ENCODE assay signal across 1 cellular context in the genomic region with DNA sequence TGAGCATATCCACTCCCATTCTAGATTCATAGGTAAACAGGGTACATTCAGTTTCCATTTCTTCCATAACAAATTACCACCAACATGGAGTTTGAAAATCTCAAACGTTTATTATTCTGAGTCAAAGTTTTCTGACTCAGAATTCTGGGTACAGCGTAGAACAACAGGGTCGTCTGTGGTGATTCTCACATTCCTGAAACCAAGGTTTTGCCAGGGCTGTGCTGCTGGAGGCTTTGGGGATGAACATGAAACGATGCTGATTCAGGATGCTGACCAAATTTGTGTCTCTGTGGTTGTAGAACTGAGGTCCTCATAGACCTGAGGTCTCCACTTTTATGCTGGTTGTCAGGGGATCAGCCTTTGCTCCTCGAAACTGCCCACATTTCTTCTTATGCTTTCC.
TF ChIP-seq lines count a peak whose summit lies in the region.

No MANE protein-coding gene starts in this region.

TF ChIP-seq in GM23338, 12 proteins besides CTCF, POLR2A, EP300 and RAD21:
- TF ChIP-seq EZH2 (IDR thresholded peaks at IDR 0.05; ENCODE audit: low read depth, unreplicated experiment), result no peak
- no peak for TF ChIP-seq EZH2phosphoT487 (IDR thresholded peaks at IDR 0.05; ENCODE audit: unreplicated experiment)
- TF ChIP-seq, protein P1, sequence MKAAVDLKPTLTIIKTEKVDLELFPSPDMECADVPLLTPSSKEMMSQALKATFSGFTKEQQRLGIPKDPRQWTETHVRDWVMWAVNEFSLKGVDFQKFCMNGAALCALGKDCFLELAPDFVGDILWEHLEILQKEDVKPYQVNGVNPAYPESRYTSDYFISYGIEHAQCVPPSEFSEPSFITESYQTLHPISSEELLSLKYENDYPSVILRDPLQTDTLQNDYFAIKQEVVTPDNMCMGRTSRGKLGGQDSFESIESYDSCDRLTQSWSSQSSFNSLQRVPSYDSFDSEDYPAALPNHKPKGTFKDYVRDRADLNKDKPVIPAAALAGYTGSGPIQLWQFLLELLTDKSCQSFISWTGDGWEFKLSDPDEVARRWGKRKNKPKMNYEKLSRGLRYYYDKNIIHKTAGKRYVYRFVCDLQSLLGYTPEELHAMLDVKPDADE (IDR thresholded peaks at IDR 0.05), result no peak
TF ChIP-seq in GM23338: peak in this region for 0.
